In genomic region chr5:118195215-118195614, GRCh38 we compare ENCODE assay signal across 27 cellular contexts.
DNase-seq lines count a peak whose midpoint lies in the region; ATAC-seq, FAIRE-seq and TF ChIP-seq lines count a peak whose summit lies in the region.
"Had no signal": no experiment of that assay in that cellular context is flagged by ENCODE, and none has a peak within 500 bp of the region (broad histone marks: within the 10 kb centered on the region; RNA-seq: fewer than 3 reads in every experiment).

No MANE protein-coding gene starts in this region.

- no peak overlapping the region for H2BK12ac ChIP-seq in H1 (ENCODE audit: low read depth, low read length)

- H4K91ac ChIP-seq in H1 (replicated peaks; ENCODE audit: insufficient read length, low read length) = no peak overlapping the region

- H3K4me1 Mint-ChIP-seq in activated T-cell treated with anti-CD3 and anti-CD28 coated beads, Interleukin-2, amount 50 U/mL, for 24 hours (ENCODE audit: low read depth) = no peaks in the 10 kb centered on the region
- H3K4me1 Mint-ChIP-seq: CD4-positive, alpha-beta memory T cell; memory B cell had no signal

- H3K4me3 ChIP-seq in liver (ENCODE audit: low read depth in 1 of 3, low read length in 3 of 3) (no peak overlapping the region), HepG2 (replicated peaks in 1 of 3; ENCODE audit: insufficient read depth in 1 of 3, low read depth in 2 of 3, low read length in 3 of 3) (no peak overlapping the region), H1 (ENCODE audit: extremely low read depth in 1 of 4, insufficient read depth in 2 of 4, low read depth in 3 of 4, low read length in 4 of 4) (no peak overlapping the region)
- H3K4me3 ChIP-seq: dorsolateral prefrontal cortex, K562, uterus had no signal

- H2BK20ac ChIP-seq in H1 (ENCODE audit: low read length) = no peak overlapping the region

- DNase-seq in HepG2 (ENCODE audit: low spot score) (no peak), H1 (ENCODE audit: low read depth in 1 of 2, low spot score in 2 of 2) (no peak), medulla oblongata (ENCODE audit: extremely low spot score) (peak; percentile 4), sciatic nerve (ENCODE audit: low spot score) (no peak), left colon (no peak)
- DNase-seq in activated T-cell treated with anti-CD3 and anti-CD28 coated beads, Interleukin-2, amount 50 U/mL, for 24 hours = no peak
- DNase-seq: activated CD4-positive, alpha-beta T cell treated with anti-CD3 and anti-CD28 coated beads for 4 hours; activated CD8-positive, alpha-beta memory T cell treated with anti-CD3 and anti-CD28 coated beads for 24 hours; activated gamma-delta T cell; activated T-cell treated with anti-CD3 and anti-CD28 coated beads, Interleukin-2, amount 50 U/mL, for 1 hour; AML-193; CD4-positive, alpha-beta memory T cell; central memory CD4-positive, alpha-beta T cell; dorsolateral prefrontal cortex; kidney; NCI-H1436; NCI-H2107; SK-N-SH; stimulated activated naive CD8-positive, alpha-beta T cell treated with anti-CD3 and anti-CD28 coated beads, Interleukin-15, Interleukin-2, amounts not matched to agents 100 U/mL and 50 U/mL, for 24 hours; uterus had no signal

- CTCF ChIA-PET in HepG2 (lab: Yijun Ruan, JAX; ENCODE audit: low intra/inter-chr PET ratio, low total read pairs) = no interaction called here
- CTCF ChIA-PET in H1 (lab: Charles Lee; ENCODE audit: partially characterized antibody) = interaction anchor here (1.2 kb wide), 1 partner anchor 740 kb away, joined by 3 read pairs; no protein-coding TSS in a partner anchor

- no peak overlapping the region for H3K27ac Mint-ChIP-seq in activated T-cell treated with anti-CD3 and anti-CD28 coated beads, Interleukin-2, amount 50 U/mL, for 24 hours
- H3K27ac Mint-ChIP-seq: CD4-positive, alpha-beta memory T cell; memory B cell; T-helper 1 cell treated with Interleukin-12 subunit alpha and Interleukin-12 subunit beta and Interleukin-4 antibody, amounts not matched to agents 30 μg/mL and 1 μg/mL, for 36 hours had no signal

- H3K4me1 ChIP-seq in liver (ENCODE audit: control insufficient read depth in 4 of 4, insufficient read depth in 4 of 4, low read length in 3 of 4) (peaks cover 0 to 7% (median 3%) of the 10 kb centered on the region in 4 donors), HepG2 (ENCODE audit: insufficient read depth, low read length) (no peaks in the 10 kb centered on the region), H1 (replicated peaks in 1 of 4; ENCODE audit: control insufficient read depth in 3 of 4, insufficient read depth in 4 of 4, low read length in 3 of 4) (peaks cover 0 to 3% (median 1%) of the 10 kb centered on the region in 4 experiments; a peak in 2 of 7 replicates)
- H3K4me1 ChIP-seq: uterus had no signal

- in situ Hi-C loops in HepG2 (cut with HindIII; ENCODE audit: extremely low pct_ligation_motif_present, low pct_unique_long_range_greater_than_20kb) = no loop called here

- H2AFZ ChIP-seq in HepG2 (ENCODE audit: low read length) (no peak overlapping the region), H1 (ENCODE audit: low read length) (peak overlapping the region; percentile 56)

- H4K5ac ChIP-seq in H1 (ENCODE audit: insufficient read length, low read depth, low read length) = no peak overlapping the region

- TF ChIP-seq EP300 in HepG2 (IDR thresholded peaks at IDR 0.05; ENCODE audit: low read depth in 2 of 2, low read length in 2 of 2) = no peak
- no peak for TF ChIP-seq EP300 in HepG2 (CRISPR knock-in tag; IDR thresholded peaks at IDR 0.05; ENCODE audit: borderline replicate concordance)
- no peak for TF ChIP-seq EP300 in H1 (IDR thresholded peaks at IDR 0.05; ENCODE audit: borderline replicate concordance in 1 of 2, low read depth in 2 of 2, low read length in 2 of 2)

- peaks cover 4% of the 10 kb centered on the region for H3K9me3 Mint-ChIP-seq in activated T-cell treated with anti-CD3 and anti-CD28 coated beads, Interleukin-2, amount 50 U/mL, for 24 hours
- H3K9me3 Mint-ChIP-seq: memory B cell; T-helper 1 cell treated with Interleukin-12 subunit alpha and Interleukin-12 subunit beta and Interleukin-4 antibody, amounts not matched to agents 30 μg/mL and 1 μg/mL, for 36 hours had no signal

- H3K4me3 Mint-ChIP-seq in activated T-cell treated with anti-CD3 and anti-CD28 coated beads, Interleukin-2, amount 50 U/mL, for 24 hours = no peak overlapping the region
- H3K4me3 Mint-ChIP-seq: CD4-positive, alpha-beta memory T cell; memory B cell; T-helper 1 cell treated with Interleukin-12 subunit alpha and Interleukin-12 subunit beta and Interleukin-4 antibody, amounts not matched to agents 30 μg/mL and 1 μg/mL, for 36 hours had no signal

- WGBS in liver = 19% methylated on average over 4 of the region's 4 CpGs
- 0% methylated on average over 4 of the region's 4 CpGs for WGBS in HepG2 (ENCODE audit: low lambda C conversion rate)
- 82% methylated on average over 4 of the region's 4 CpGs; no CpG with 5 or more reads in 1 of the 2 experiments for WGBS in H1 (ENCODE audit: extremely low coverage in 1 of 2, insufficient coverage in 1 of 2, insufficient read length in 1 of 2, insufficient replicate concordance in 2 of 2, low coverage in 1 of 2, low lambda C conversion rate in 2 of 2, missing lambda C conversion rate in 1 of 2), 2 experiments

- no peaks in the 10 kb centered on the region for H3K23me2 ChIP-seq in H1 (ENCODE audit: low read depth, low read length)

- TF ChIP-seq RAD21 in liver (IDR thresholded peaks at IDR 0.05) (no peak), HepG2 (CRISPR knock-in tag; IDR thresholded peaks at IDR 0.05) (no peak), H1 (IDR thresholded peaks at IDR 0.05 in 1 of 2, conservative IDR thresholded peaks at IDR 0.05 in 1 of 2; ENCODE audit: low read depth in 2 of 2, low read length in 2 of 2) (no peak)

- H3K27me3 Mint-ChIP-seq in activated T-cell treated with anti-CD3 and anti-CD28 coated beads, Interleukin-2, amount 50 U/mL, for 24 hours = no peaks in the 10 kb centered on the region
- H3K27me3 Mint-ChIP-seq: CD4-positive, alpha-beta memory T cell; memory B cell had no signal

- H3K4me2 ChIP-seq in HepG2 (ENCODE audit: low read depth, low read length) = no peak overlapping the region
- no peak overlapping the region for H3K4me2 ChIP-seq in H1 (ENCODE audit: insufficient read depth in 1 of 2, low read depth in 2 of 2, low read length in 2 of 2)
- H3K4me2 ChIP-seq: SK-N-SH had no signal

- no peak overlapping the region for H2BK120ac ChIP-seq in H1 (replicated peaks; ENCODE audit: low read depth, low read length)

- H3K14ac ChIP-seq in H1 (ENCODE audit: insufficient read length) = no peak overlapping the region

- H3K27ac ChIP-seq in liver (ENCODE audit: low read depth in 1 of 2, low read length in 2 of 2) (peak overlapping the region in 1 of 2 donors; percentile 46), HepG2 (ENCODE audit: extremely low read length, insufficient read depth, low read length) (no peak overlapping the region), H1 (ENCODE audit: low read depth, low read length) (no peak overlapping the region)
- H3K27ac ChIP-seq: dorsolateral prefrontal cortex, neutrophil, uterus had no signal

- TF ChIP-seq POLR2A in HepG2 (IDR thresholded peaks at IDR 0.05; ENCODE audit: insufficient read depth in 1 of 2, low read depth in 2 of 2, low read length in 2 of 2) (no peak), H1 (IDR thresholded peaks at IDR 0.05; ENCODE audit: control extremely low read depth in 1 of 2, low read depth in 2 of 2, low read length in 2 of 2) (no peak)

- no peak overlapping the region for H2BK15ac ChIP-seq in H1 (ENCODE audit: low read length)

- intact Hi-C loops in HepG2 (cut with micrococcal nuclease; ENCODE audit: unreplicated experiment) = no loop called here
- intact Hi-C loops in sciatic nerve (cut with DNase I) = no loop called here
- intact Hi-C loops in left colon (cut with DNase I, micrococcal nuclease) = no loop called here

- BruUV-seq in HepG2 (replicated peaks; lab: Mats Ljungman, UMichigan) = no TSS peak

- FAIRE-seq in HepG2 (lab: Jason Lieb, UNC) (no peak), H1 (lab: Jason Lieb, UNC) (no peak)
- FAIRE-seq: A204.1, K562, kidney had no signal

- no peaks in the 10 kb centered on the region for H3K79me2 ChIP-seq in HepG2 (ENCODE audit: insufficient read depth, low read length)
- no peaks in the 10 kb centered on the region for H3K79me2 ChIP-seq in H1 (ENCODE audit: control insufficient read depth in 1 of 2, insufficient read depth in 2 of 2, low read length in 2 of 2)

- no peak for TF ChIP-seq CTCF in liver (IDR thresholded peaks at IDR 0.05; ENCODE audit: low read depth, low read length, missing input control)
- TF ChIP-seq CTCF in HepG2 (CRISPR knock-in tag; IDR thresholded peaks at IDR 0.05) = no peak
- TF ChIP-seq CTCF in H1 (IDR thresholded peaks at IDR 0.05; ENCODE audit: control extremely low read depth in 1 of 3, insufficient read depth in 1 of 3, low read depth in 1 of 3, low read length in 3 of 3) = no peak

- ATAC-seq in HepG2 (no peak), sciatic nerve (no peak), left colon (no peak), GM21576 (IDR thresholded peaks at IDR 0.05; ENCODE audit: unreplicated experiment) (no peak)
- ATAC-seq: K562; stimulated activated naive CD8-positive, alpha-beta T cell treated with anti-CD3 and anti-CD28 coated beads, Interleukin-15, Interleukin-2, amounts not matched to agents 100 U/mL and 50 U/mL, for 24 hours had no signal

- H3K9ac ChIP-seq in liver (ENCODE audit: low read depth in 1 of 2, low read length in 2 of 2) (peak overlapping the region in 1 of 2 donors; percentile 39), HepG2 (ENCODE audit: insufficient read depth, low read depth, low read length) (no peak overlapping the region), H1 (replicated peaks in 1 of 4; ENCODE audit: extremely low read depth in 1 of 4, low read depth in 3 of 4, low read length in 3 of 4) (no peak overlapping the region)
- H3K9ac ChIP-seq: SK-N-SH had no signal

- no peaks in the 10 kb centered on the region for H3K27me3 ChIP-seq in liver (ENCODE audit: control insufficient read depth in 4 of 4, insufficient read depth in 4 of 4, low read length in 3 of 4)
- no peaks in the 10 kb centered on the region for H3K27me3 ChIP-seq in HepG2 (ENCODE audit: control insufficient read depth in 1 of 2, insufficient read depth in 2 of 2, low read length in 2 of 2)
- H3K27me3 ChIP-seq in H1 (replicated peaks in 1 of 4; ENCODE audit: control insufficient read depth in 3 of 4, extremely low read depth in 1 of 4, insufficient read depth in 3 of 4, low read length in 3 of 4) = no peaks in the 10 kb centered on the region
- H3K27me3 ChIP-seq: dorsolateral prefrontal cortex, neutrophil, uterus had no signal

- no peak overlapping the region for H3K4ac ChIP-seq in H1 (replicated peaks; ENCODE audit: insufficient read length, low read depth, low read length)

- no peak overlapping the region for H3K56ac ChIP-seq in H1 (replicated peaks; ENCODE audit: insufficient read length, low read depth, low read length)

- H2AK5ac ChIP-seq in H1 (ENCODE audit: low read depth, low read length) = no peak overlapping the region

- H3K36me3 ChIP-seq in liver (ENCODE audit: control insufficient read depth in 4 of 4, insufficient read depth in 3 of 4, low read depth in 1 of 4, low read length in 3 of 4) (no peaks in the 10 kb centered on the region), HepG2 (replicated peaks in 1 of 2; ENCODE audit: control insufficient read depth in 1 of 2, insufficient read depth in 2 of 2, low read length in 2 of 2) (no peaks in the 10 kb centered on the region), H1 (ENCODE audit: control insufficient read depth in 2 of 4, insufficient read depth in 4 of 4, low read length in 3 of 4) (no peaks in the 10 kb centered on the region)
- H3K36me3 ChIP-seq: neutrophil, uterus had no signal

- no peaks in the 10 kb centered on the region for H3K36me3 Mint-ChIP-seq in activated T-cell treated with anti-CD3 and anti-CD28 coated beads, Interleukin-2, amount 50 U/mL, for 24 hours (ENCODE audit: low read depth)
- H3K36me3 Mint-ChIP-seq: CD4-positive, alpha-beta memory T cell; memory B cell had no signal

- no peak overlapping the region for H3K23ac ChIP-seq in H1 (ENCODE audit: insufficient read length)

- no peak overlapping the region for H4K8ac ChIP-seq in H1 (ENCODE audit: extremely low read depth, insufficient read depth, low read length)

- H3K9me3 ChIP-seq in liver (ENCODE audit: control insufficient read depth in 4 of 4, low read length in 3 of 4) (no peaks in the 10 kb centered on the region), HepG2 (ENCODE audit: low read length) (no peaks in the 10 kb centered on the region), H1 (ENCODE audit: insufficient read depth in 2 of 2, low read depth in 1 of 2, low read length in 1 of 2) (no peaks in the 10 kb centered on the region)
- H3K9me3 ChIP-seq: neutrophil, SK-N-SH, uterus had no signal

- POLR2A ChIA-PET in HepG2 (lab: Yijun Ruan, JAX) (no interaction called here), H1 (lab: Charles Lee; ENCODE audit: partially characterized antibody) (no interaction called here)

- no peaks in the 10 kb centered on the region for H3K79me1 ChIP-seq in H1 (ENCODE audit: low read depth, low read length)

- H2BK5ac ChIP-seq in H1 (ENCODE audit: low read depth, low read length) = no peak overlapping the region

- H4K20me1 ChIP-seq in HepG2 (ENCODE audit: insufficient read depth, low read length) = no peaks in the 10 kb centered on the region
- no peaks in the 10 kb centered on the region for H4K20me1 ChIP-seq in H1 (replicated peaks in 1 of 2; ENCODE audit: control insufficient read depth in 1 of 2, insufficient read depth in 2 of 2, low read length in 2 of 2)

- H3K18ac ChIP-seq in H1 (ENCODE audit: extremely low read depth, low read length) = no peak overlapping the region
